In genomic region chr2:20241973-20242726, GRCh38 we compare ENCODE assay signal across 10 cellular contexts. TPM values are rescaled to one million over a fixed set of nuclear protein-coding genes. Genes with fewer than 3 reads are reported as not detected.
DNase-seq lines count a peak whose midpoint lies in the region; ATAC-seq and TF ChIP-seq lines count a peak whose summit lies in the region.
"Had no signal": no experiment of that assay in that cellular context is flagged by ENCODE, and none has a peak within 500 bp of the region (broad histone marks: within the 10 kb centered on the region; RNA-seq: fewer than 3 reads in every experiment).

No MANE protein-coding gene starts in this region.

- POLR2A ChIA-PET in CD8-positive, alpha-beta memory T cell (lab: Charles Lee), result no interaction called here

- H3K4me1 Mint-ChIP-seq in CD8-positive, alpha-beta memory T cell, result peaks cover 0 to 11% (median 10%) of the 10 kb centered on the region in 3 donors
- peaks cover 19% of the 10 kb centered on the region for H3K4me1 Mint-ChIP-seq in neural crest cell

- peak overlapping the region in 5 of 7 donors; percentile 38 to 82 (median 46) for H3K4me3 Mint-ChIP-seq in CD8-positive, alpha-beta memory T cell
- peak overlapping the region; percentile 49 for H3K4me3 Mint-ChIP-seq in neural crest cell
- H3K4me3 Mint-ChIP-seq: activated naive CD4-positive, alpha-beta T cell treated with anti-CD3 and anti-CD28 coated beads, Interleukin-2, amount 50 U/mL, for 24 hours had no signal

- no peaks in the 10 kb centered on the region for H3K36me3 ChIP-seq in CD8-positive, alpha-beta memory T cell (ENCODE audit: insufficient read depth, low read length)
- H3K36me3 ChIP-seq in colonic mucosa, result no peaks in the 10 kb centered on the region
- H3K36me3 ChIP-seq in adrenal gland (replicated peaks in 1 of 2), result peaks cover 0 to 4% of the 10 kb centered on the region in 2 donors

- H3K27me3 ChIP-seq in CD8-positive, alpha-beta memory T cell (ENCODE audit: insufficient read depth, low read length, poor library complexity, severe bottlenecking), result no peaks in the 10 kb centered on the region
- H3K27me3 ChIP-seq in colonic mucosa (no peaks in the 10 kb centered on the region), adrenal gland (no peaks in the 10 kb centered on the region)

- peak; percentile 42 for TF ChIP-seq CTCF in NB4 (IDR thresholded peaks at IDR 0.05; ENCODE audit: low read depth, low read length)
- TF ChIP-seq CTCF in colonic mucosa (IDR thresholded peaks at IDR 0.05), result peak; percentile 49
- peak; percentile 55 for TF ChIP-seq CTCF in neural crest cell (conservative IDR thresholded peaks at IDR 0.05)
- TF ChIP-seq CTCF in adrenal gland (IDR thresholded peaks at IDR 0.05), result peak in 2 of 6 experiments; percentile 44 to 47

- no peaks in the 10 kb centered on the region for H3K9me3 Mint-ChIP-seq in CD8-positive, alpha-beta memory T cell
- H3K9me3 Mint-ChIP-seq in neural crest cell, result peaks cover 14% of the 10 kb centered on the region

- WGBS in adrenal gland, 4 donors, result 41 to 58% (median 47%) methylated on average over 24 to 43 of the region's 43 CpGs

- H3K9me3 ChIP-seq in CD8-positive, alpha-beta memory T cell (ENCODE audit: low read length), result no peaks in the 10 kb centered on the region
- H3K9me3 ChIP-seq in colonic mucosa, result no peaks in the 10 kb centered on the region
- H3K9me3 ChIP-seq in adrenal gland (replicated peaks in 1 of 3), result no peaks in the 10 kb centered on the region

- H3K9ac ChIP-seq in colonic mucosa (ENCODE audit: low read depth in 2 of 2, low read length in 2 of 2), result no peak overlapping the region

- no peak for ATAC-seq in GM18505 (IDR thresholded peaks at IDR 0.05; ENCODE audit: unreplicated experiment)

- peak in 2 of 5 donors; percentile 9 to 11 for DNase-seq in CD8-positive, alpha-beta memory T cell
- DNase-seq in NB4 (ENCODE audit: low read depth) (no peak), colonic mucosa (no peak), neural crest cell (ENCODE audit: low read depth, low spot score) (no peak), adrenal gland (no peak), HCEC 1CT (no peak), COLO668 (lab: John Stamatoyannopoulos, UW; ENCODE audit: unreplicated experiment) (no peak)
- DNase-seq: NCI-H1092 treated with DMSO at 0.1 percent for 48 hours had no signal

- H3K27me3 Mint-ChIP-seq in CD8-positive, alpha-beta memory T cell, result peaks cover 10 to 25% of the 10 kb centered on the region in 2 donors
- no peaks in the 10 kb centered on the region for H3K27me3 Mint-ChIP-seq in neural crest cell (ENCODE audit: low read depth)

- no peak overlapping the region for H3K4me3 ChIP-seq in CD8-positive, alpha-beta memory T cell (ENCODE audit: low read length)
- no peak overlapping the region for H3K4me3 ChIP-seq in NB4 (ENCODE audit: low read depth, low read length)
- H3K4me3 ChIP-seq in colonic mucosa, result no peak overlapping the region
- H3K4me3 ChIP-seq in adrenal gland, result no peak overlapping the region

- H3K36me3 Mint-ChIP-seq in CD8-positive, alpha-beta memory T cell, result peaks cover 0 to 10% (median 4%) of the 10 kb centered on the region in 3 donors
- peaks cover 10% of the 10 kb centered on the region for H3K36me3 Mint-ChIP-seq in neural crest cell (ENCODE audit: low read depth)

- H3K4me1 ChIP-seq in CD8-positive, alpha-beta memory T cell (ENCODE audit: insufficient read depth, low read length), result no peaks in the 10 kb centered on the region
- H3K4me1 ChIP-seq in colonic mucosa, result no peaks in the 10 kb centered on the region
- no peaks in the 10 kb centered on the region for H3K4me1 ChIP-seq in adrenal gland (replicated peaks in 1 of 2)

- peak overlapping the region in 3 of 8 donors; percentile 4 to 66 (median 11) for H3K27ac Mint-ChIP-seq in CD8-positive, alpha-beta memory T cell
- H3K27ac Mint-ChIP-seq in neural crest cell (ENCODE audit: unreplicated experiment), result no peak overlapping the region

- CTCF ChIA-PET in CD8-positive, alpha-beta memory T cell (lab: Charles Lee), result interaction anchor here (0.7 to 1.3 kb wide), 2 partner anchors 11 to 35 kb away, joined by 3 to 4 read pairs; no protein-coding TSS in a partner anchor

- H3K27ac ChIP-seq in CD8-positive, alpha-beta memory T cell (ENCODE audit: low read depth, low read length), result no peak overlapping the region
- no peak overlapping the region for H3K27ac ChIP-seq in colonic mucosa
- no peak overlapping the region for H3K27ac ChIP-seq in adrenal gland

- intact Hi-C loops in colonic mucosa (cut with DNase I) (no loop called here), adrenal gland (cut with DNase I) (loop anchor here in 1 of 2 donors (10.0 kb wide), 1 partner anchor 73 kb away; no protein-coding TSS in a partner anchor)

- TF ChIP-seq POLR2A in NB4 (IDR thresholded peaks at IDR 0.05; ENCODE audit: extremely low read depth, insufficient read length) (no peak), GM18505 (IDR thresholded peaks at IDR 0.05; ENCODE audit: borderline replicate concordance, extremely low read depth, insufficient read depth, insufficient read length) (no peak), adrenal gland (IDR thresholded peaks at IDR 0.05) (no peak)

RNA-seq across cellular contexts. Expression of gene SDC1, which starts 17.2 kb away (rescaled TPM):
- under 1 TPM; 0.13 to 0.27 TPM for total RNA-seq in CD8-positive, alpha-beta memory T cell
- polyA plus RNA-seq in CD8-positive, alpha-beta memory T cell, result not detected
- total RNA-seq in colonic mucosa (100 to 1,000 TPM; 156 to 213 TPM), neural crest cell (81.0 and 85.4 TPM in 2 replicates), adrenal gland (10 to 100 TPM in 5 of 8 donors, 1 to 10 TPM in 3; 3.1 to 74.2 (median 24.4) TPM)
- 10 to 100 TPM in 1 of 3 donors, 1 to 10 TPM in 2; 6.7 to 19.2 (median 6.7) TPM for polyA plus RNA-seq in adrenal gland
